1 cellular context compared by ENCODE assay signal in genomic region chr6:4647414-4648365, GRCh38.
TF ChIP-seq lines count a peak whose summit lies in the region.

No MANE protein-coding gene starts in this region.

TF ChIP-seq in HepG2, 621 proteins besides CTCF, POLR2A, EP300 and RAD21 (continued from another document and continues in another):
- TF ChIP-seq ZNF609 (CRISPR knock-in tag; IDR thresholded peaks at IDR 0.05; ENCODE audit: borderline replicate concordance) (no peak), ZNF10 (CRISPR knock-in tag; IDR thresholded peaks at IDR 0.05; ENCODE audit: borderline replicate concordance, low read depth) (no peak), CEBPG (CRISPR knock-in tag; IDR thresholded peaks at IDR 0.05) (no peak), ZNF562 (CRISPR knock-in tag; IDR thresholded peaks at IDR 0.05; ENCODE audit: borderline replicate concordance) (no peak), ZNF687 (CRISPR knock-in tag; IDR thresholded peaks at IDR 0.05) (peak; percentile 89), RXRA (CRISPR knock-in tag; IDR thresholded peaks at IDR 0.05) (0 out of 2 replicates have a peak, but pooled peaks have one; percentile 59), KDM5B (CRISPR knock-in tag; IDR thresholded peaks at IDR 0.05; ENCODE audit: borderline replicate concordance) (peak; percentile 82; the same call in 1 of the 2 replicates), NCOR1 (IDR thresholded peaks at IDR 0.05; ENCODE audit: borderline replicate concordance, low read length) (no peak), ZNF576 (CRISPR knock-in tag; IDR thresholded peaks at IDR 0.05) (peak; percentile 77; the same call in 1 of the 2 replicates), ZNF484 (CRISPR knock-in tag; IDR thresholded peaks at IDR 0.05; ENCODE audit: borderline replicate concordance, low read depth) (no peak), SRF (IDR thresholded peaks at IDR 0.05; ENCODE audit: low read depth, low read length) (no peak), MYNN (CRISPR knock-in tag; IDR thresholded peaks at IDR 0.05; ENCODE audit: low read depth) (0 out of 2 replicates have a peak, but pooled peaks have one; percentile 68), ATF5 (CRISPR knock-in tag; IDR thresholded peaks at IDR 0.05; ENCODE audit: low read depth) (no peak), POGK (CRISPR knock-in tag; conservative IDR thresholded peaks at IDR 0.05) (peak; percentile 93), GZF1 (CRISPR knock-in tag; IDR thresholded peaks at IDR 0.05) (no peak), ZFP36L2 (CRISPR knock-in tag; IDR thresholded peaks at IDR 0.05) (no peak), MAZ (IDR thresholded peaks at IDR 0.05; ENCODE audit: borderline replicate concordance, low read depth, low read length) (no peak), MAZ (CRISPR knock-in tag; IDR thresholded peaks at IDR 0.05; ENCODE audit: low read depth) (peak; percentile 85), RAD51 (IDR thresholded peaks at IDR 0.05; ENCODE audit: borderline replicate concordance) (no peak), PHB2 (IDR thresholded peaks at IDR 0.05; ENCODE audit: partially characterized antibody) (no peak), TCF7L2 (IDR thresholded peaks at IDR 0.05; ENCODE audit: low read depth, low read length) (no peak), ZNF790 (CRISPR knock-in tag; IDR thresholded peaks at IDR 0.05; ENCODE audit: borderline replicate concordance) (no peak), ZNF782 (CRISPR knock-in tag; IDR thresholded peaks at IDR 0.05; ENCODE audit: borderline replicate concordance) (no peak), ELK4 (CRISPR knock-in tag; IDR thresholded peaks at IDR 0.05; ENCODE audit: borderline replicate concordance) (no peak), CAMTA2 (CRISPR knock-in tag; IDR thresholded peaks at IDR 0.05; ENCODE audit: borderline replicate concordance) (0 out of 2 replicates have a peak, but pooled peaks have one; percentile 73), TRIM24 (CRISPR knock-in tag; IDR thresholded peaks at IDR 0.05) (no peak), ELF1 (CRISPR knock-in tag; IDR thresholded peaks at IDR 0.05) (peak; percentile 78), RBFOX2 (IDR thresholded peaks at IDR 0.05; ENCODE audit: low read depth, low read length) (no peak), ETV6 (CRISPR knock-in tag; conservative IDR thresholded peaks at IDR 0.05) (peak; percentile 84; the same call in 1 of the 2 replicates)
- TF ChIP-seq, protein P1, sequence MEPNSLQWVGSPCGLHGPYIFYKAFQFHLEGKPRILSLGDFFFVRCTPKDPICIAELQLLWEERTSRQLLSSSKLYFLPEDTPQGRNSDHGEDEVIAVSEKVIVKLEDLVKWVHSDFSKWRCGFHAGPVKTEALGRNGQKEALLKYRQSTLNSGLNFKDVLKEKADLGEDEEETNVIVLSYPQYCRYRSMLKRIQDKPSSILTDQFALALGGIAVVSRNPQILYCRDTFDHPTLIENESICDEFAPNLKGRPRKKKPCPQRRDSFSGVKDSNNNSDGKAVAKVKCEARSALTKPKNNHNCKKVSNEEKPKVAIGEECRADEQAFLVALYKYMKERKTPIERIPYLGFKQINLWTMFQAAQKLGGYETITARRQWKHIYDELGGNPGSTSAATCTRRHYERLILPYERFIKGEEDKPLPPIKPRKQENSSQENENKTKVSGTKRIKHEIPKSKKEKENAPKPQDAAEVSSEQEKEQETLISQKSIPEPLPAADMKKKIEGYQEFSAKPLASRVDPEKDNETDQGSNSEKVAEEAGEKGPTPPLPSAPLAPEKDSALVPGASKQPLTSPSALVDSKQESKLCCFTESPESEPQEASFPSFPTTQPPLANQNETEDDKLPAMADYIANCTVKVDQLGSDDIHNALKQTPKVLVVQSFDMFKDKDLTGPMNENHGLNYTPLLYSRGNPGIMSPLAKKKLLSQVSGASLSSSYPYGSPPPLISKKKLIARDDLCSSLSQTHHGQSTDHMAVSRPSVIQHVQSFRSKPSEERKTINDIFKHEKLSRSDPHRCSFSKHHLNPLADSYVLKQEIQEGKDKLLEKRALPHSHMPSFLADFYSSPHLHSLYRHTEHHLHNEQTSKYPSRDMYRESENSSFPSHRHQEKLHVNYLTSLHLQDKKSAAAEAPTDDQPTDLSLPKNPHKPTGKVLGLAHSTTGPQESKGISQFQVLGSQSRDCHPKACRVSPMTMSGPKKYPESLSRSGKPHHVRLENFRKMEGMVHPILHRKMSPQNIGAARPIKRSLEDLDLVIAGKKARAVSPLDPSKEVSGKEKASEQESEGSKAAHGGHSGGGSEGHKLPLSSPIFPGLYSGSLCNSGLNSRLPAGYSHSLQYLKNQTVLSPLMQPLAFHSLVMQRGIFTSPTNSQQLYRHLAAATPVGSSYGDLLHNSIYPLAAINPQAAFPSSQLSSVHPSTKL (CRISPR knock-in tag; IDR thresholded peaks at IDR 0.05) = peak; percentile 68
- TF ChIP-seq, protein P2, sequence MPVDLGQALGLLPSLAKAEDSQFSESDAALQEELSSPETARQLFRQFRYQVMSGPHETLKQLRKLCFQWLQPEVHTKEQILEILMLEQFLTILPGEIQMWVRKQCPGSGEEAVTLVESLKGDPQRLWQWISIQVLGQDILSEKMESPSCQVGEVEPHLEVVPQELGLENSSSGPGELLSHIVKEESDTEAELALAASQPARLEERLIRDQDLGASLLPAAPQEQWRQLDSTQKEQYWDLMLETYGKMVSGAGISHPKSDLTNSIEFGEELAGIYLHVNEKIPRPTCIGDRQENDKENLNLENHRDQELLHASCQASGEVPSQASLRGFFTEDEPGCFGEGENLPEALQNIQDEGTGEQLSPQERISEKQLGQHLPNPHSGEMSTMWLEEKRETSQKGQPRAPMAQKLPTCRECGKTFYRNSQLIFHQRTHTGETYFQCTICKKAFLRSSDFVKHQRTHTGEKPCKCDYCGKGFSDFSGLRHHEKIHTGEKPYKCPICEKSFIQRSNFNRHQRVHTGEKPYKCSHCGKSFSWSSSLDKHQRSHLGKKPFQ (CRISPR knock-in tag; IDR thresholded peaks at IDR 0.05; ENCODE audit: insufficient replicate concordance) = peak; percentile 45
- TF ChIP-seq, protein P3, sequence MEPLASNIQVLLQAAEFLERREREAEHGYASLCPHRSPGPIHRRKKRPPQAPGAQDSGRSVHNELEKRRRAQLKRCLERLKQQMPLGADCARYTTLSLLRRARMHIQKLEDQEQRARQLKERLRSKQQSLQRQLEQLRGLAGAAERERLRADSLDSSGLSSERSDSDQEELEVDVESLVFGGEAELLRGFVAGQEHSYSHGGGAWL (CRISPR knock-in tag; IDR thresholded peaks at IDR 0.05) = peak; percentile 87
- TF ChIP-seq, protein P4, sequence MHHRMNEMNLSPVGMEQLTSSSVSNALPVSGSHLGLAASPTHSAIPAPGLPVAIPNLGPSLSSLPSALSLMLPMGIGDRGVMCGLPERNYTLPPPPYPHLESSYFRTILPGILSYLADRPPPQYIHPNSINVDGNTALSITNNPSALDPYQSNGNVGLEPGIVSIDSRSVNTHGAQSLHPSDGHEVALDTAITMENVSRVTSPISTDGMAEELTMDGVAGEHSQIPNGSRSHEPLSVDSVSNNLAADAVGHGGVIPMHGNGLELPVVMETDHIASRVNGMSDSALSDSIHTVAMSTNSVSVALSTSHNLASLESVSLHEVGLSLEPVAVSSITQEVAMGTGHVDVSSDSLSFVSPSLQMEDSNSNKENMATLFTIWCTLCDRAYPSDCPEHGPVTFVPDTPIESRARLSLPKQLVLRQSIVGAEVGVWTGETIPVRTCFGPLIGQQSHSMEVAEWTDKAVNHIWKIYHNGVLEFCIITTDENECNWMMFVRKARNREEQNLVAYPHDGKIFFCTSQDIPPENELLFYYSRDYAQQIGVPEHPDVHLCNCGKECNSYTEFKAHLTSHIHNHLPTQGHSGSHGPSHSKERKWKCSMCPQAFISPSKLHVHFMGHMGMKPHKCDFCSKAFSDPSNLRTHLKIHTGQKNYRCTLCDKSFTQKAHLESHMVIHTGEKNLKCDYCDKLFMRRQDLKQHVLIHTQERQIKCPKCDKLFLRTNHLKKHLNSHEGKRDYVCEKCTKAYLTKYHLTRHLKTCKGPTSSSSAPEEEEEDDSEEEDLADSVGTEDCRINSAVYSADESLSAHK (CRISPR knock-in tag; IDR thresholded peaks at IDR 0.05; ENCODE audit: borderline replicate concordance) = no peak
- TF ChIP-seq, protein P5, sequence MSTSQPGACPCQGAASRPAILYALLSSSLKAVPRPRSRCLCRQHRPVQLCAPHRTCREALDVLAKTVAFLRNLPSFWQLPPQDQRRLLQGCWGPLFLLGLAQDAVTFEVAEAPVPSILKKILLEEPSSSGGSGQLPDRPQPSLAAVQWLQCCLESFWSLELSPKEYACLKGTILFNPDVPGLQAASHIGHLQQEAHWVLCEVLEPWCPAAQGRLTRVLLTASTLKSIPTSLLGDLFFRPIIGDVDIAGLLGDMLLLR (CRISPR knock-in tag; IDR thresholded peaks at IDR 0.05) = peak; percentile 87
